In the genomic region with DNA sequence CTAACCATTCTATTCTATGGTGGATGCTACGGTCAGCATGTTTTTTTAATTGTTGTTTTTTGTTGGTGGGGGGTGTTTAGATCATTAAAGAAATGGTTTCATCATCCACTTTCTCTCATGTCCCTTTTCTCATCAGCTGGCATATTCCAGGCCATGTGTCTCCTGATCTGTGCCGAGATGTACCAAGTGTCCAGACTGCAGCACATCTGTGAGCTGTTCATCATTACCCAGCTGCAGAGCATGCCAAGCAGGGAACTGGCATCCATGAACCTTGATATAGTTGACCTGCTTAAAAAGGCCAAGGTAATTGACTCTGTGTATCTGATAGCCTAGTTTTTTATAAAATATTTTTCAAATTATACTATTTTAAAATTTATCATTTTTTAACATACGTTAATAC, we compare ENCODE assay signal across 15 cellular contexts. TPM values are rescaled to one million over a fixed set of nuclear protein-coding genes. Genes with fewer than 3 reads are reported as not detected.
DNase-seq lines count a peak whose midpoint lies in the region; ATAC-seq, FAIRE-seq and TF ChIP-seq lines count a peak whose summit lies in the region.
"Had no signal": no experiment of that assay in that cellular context is flagged by ENCODE, and none has a peak within 500 bp of the region (broad histone marks: within the 10 kb centered on the region; RNA-seq: fewer than 3 reads in every experiment).

No MANE protein-coding gene starts in this region.

- peaks cover 20% of the 10 kb centered on the region in 2 donors for H3K4me1 Mint-ChIP-seq in natural killer cell

- H3K9ac ChIP-seq in K562 (ENCODE audit: insufficient read depth in 1 of 2, low read depth in 2 of 2, low read length in 2 of 2), result no peak overlapping the region
- H3K9ac ChIP-seq: BLaER1 treated with 17β-estradiol and CSF1 and Interleukin-3, amounts not matched to agents 10 nM and 100 nM had no signal

- ATAC-seq in Right ventricle myocardium superior (ENCODE audit: poor library complexity), result no peak
- ATAC-seq in K562, result no peak
- peak; percentile 78 to 90 (median 84) for ATAC-seq in psoas muscle
- ATAC-seq in natural killer cell, result no peak
- ATAC-seq: CD8-positive, alpha-beta T cell; GM23338 had no signal

- H3K27me3 Mint-ChIP-seq in natural killer cell (ENCODE audit: low read depth in 2 of 2), result no peaks in the 10 kb centered on the region
- H3K27me3 Mint-ChIP-seq: B cell had no signal

- peaks cover 2% of the 10 kb centered on the region; the same call in 1 of the 3 replicates for H3K79me2 ChIP-seq in K562 (ENCODE audit: control insufficient read depth, insufficient read depth, low read length)

- no peak overlapping the region for H3K4me3 Mint-ChIP-seq in natural killer cell
- H3K4me3 Mint-ChIP-seq: B cell; CD8-positive, alpha-beta T cell; GM23338 had no signal

- no peaks in the 10 kb centered on the region for H3K9me3 Mint-ChIP-seq in natural killer cell
- H3K9me3 Mint-ChIP-seq: CD8-positive, alpha-beta T cell had no signal

- H4K20me1 ChIP-seq in K562 (replicated peaks; ENCODE audit: control insufficient read depth, insufficient read depth, low read length), result no peaks in the 10 kb centered on the region
- H4K20me1 ChIP-seq: BLaER1 treated with 17β-estradiol and CSF1 and Interleukin-3, amounts not matched to agents 10 nM and 100 nM had no signal

- 0 out of 2 replicates have a peak, but pooled peaks have one; percentile 25 for TF ChIP-seq POLR2A in K562 (conservative IDR thresholded peaks at IDR 0.05)

- H3K4me2 ChIP-seq in K562 (ENCODE audit: insufficient read depth, low read length), result no peak overlapping the region
- H3K4me2 ChIP-seq: BLaER1 treated with 17β-estradiol and CSF1 and Interleukin-3, amounts not matched to agents 10 nM and 100 nM; GM23338 had no signal

- POLR2A ChIA-PET in K562 (lab: Yijun Ruan, JAX), result interaction anchor here (1.2 kb wide), 1 partner anchor 8 kb away, joined by 3 read pairs; no protein-coding TSS in a partner anchor

- CTCF ChIA-PET in K562 (lab: Yijun Ruan, JAX; ENCODE audit: low intra/inter-chr PET ratio), result no interaction called here

- TF ChIP-seq RAD21 in K562 (CRISPR knock-in tag; conservative IDR thresholded peaks at IDR 0.05 in 1 of 2, IDR thresholded peaks at IDR 0.05 in 1 of 2), result no peak

- DNase-seq in left ventricle myocardium inferior (no peak), Right ventricle myocardium superior (no peak), K562 (ENCODE audit: extremely low read depth in 1 of 4, low spot score in 3 of 4) (no peak), psoas muscle (peak in 1 of 2 donors; percentile 69), natural killer cell (no peak)
- DNase-seq in stimulated activated CD4-positive, alpha-beta T cell treated with anti-CD3 and anti-CD28 coated beads, Interleukin-2, amount 100 ng/mL, for 48 hours, result no peak
- DNase-seq: Calu3; CD8-positive, alpha-beta T cell; DMS79 treated with DMSO at 0.1 percent for 48 hours; GF-D8; HCEC 1CT had no signal

- no peaks in the 10 kb centered on the region for H3K27me3 ChIP-seq in left ventricle myocardium inferior (ENCODE audit: low read depth)
- no peaks in the 10 kb centered on the region for H3K27me3 ChIP-seq in K562 (ENCODE audit: control insufficient read depth in 2 of 2, insufficient read depth in 2 of 2, low read length in 2 of 2)
- no peaks in the 10 kb centered on the region for H3K27me3 ChIP-seq in psoas muscle (ENCODE audit: insufficient read depth in 3 of 3, low read length in 2 of 3)
- H3K27me3 ChIP-seq: BLaER1 treated with 17β-estradiol and CSF1 and Interleukin-3, amounts not matched to agents 10 nM and 100 nM had no signal

- FAIRE-seq in K562 (lab: Jason Lieb, UNC), result no peak
- FAIRE-seq: H54 had no signal

- H3K4me3 ChIP-seq in left ventricle myocardium inferior (no peak overlapping the region), K562 (no peak overlapping the region), psoas muscle (no peak overlapping the region)
- H3K4me3 ChIP-seq: BLaER1 treated with 17β-estradiol and CSF1 and Interleukin-3, amounts not matched to agents 10 nM and 100 nM; GM23338 had no signal

- no TSS peak for BruUV-seq in K562 (replicated peaks; lab: Mats Ljungman, UMichigan)

- peak overlapping the region; percentile 46 for H3K27ac ChIP-seq in left ventricle myocardium inferior (replicated peaks)
- no peak overlapping the region for H3K27ac ChIP-seq in K562 (ENCODE audit: extremely low read depth, low read depth, low read length)
- peak overlapping the region; percentile 47 for H3K27ac ChIP-seq in psoas muscle
- H3K27ac ChIP-seq: BLaER1 treated with 17β-estradiol and CSF1 and Interleukin-3, amounts not matched to agents 10 nM and 100 nM had no signal

- no peak overlapping the region for H3K27ac Mint-ChIP-seq in natural killer cell
- H3K27ac Mint-ChIP-seq: B cell; CD8-positive, alpha-beta T cell; GM23338 had no signal

- peaks cover 16% of the 10 kb centered on the region for H3K36me3 ChIP-seq in left ventricle myocardium inferior
- peaks cover 91% of the 10 kb centered on the region for H3K36me3 ChIP-seq in K562 (ENCODE audit: control insufficient read depth, insufficient read depth, low read length)
- H3K36me3 ChIP-seq in psoas muscle (ENCODE audit: insufficient read depth in 1 of 2, low read depth in 1 of 2), result peaks cover 0 to 22% of the 10 kb centered on the region in 2 donors

- H3K9me3 ChIP-seq in left ventricle myocardium inferior (replicated peaks) (no peaks in the 10 kb centered on the region), K562 (replicated peaks; ENCODE audit: control insufficient read depth, insufficient read depth, low read depth, low read length) (no peaks in the 10 kb centered on the region), psoas muscle (no peaks in the 10 kb centered on the region)
- H3K9me3 ChIP-seq: BLaER1 treated with 17β-estradiol and CSF1 and Interleukin-3, amounts not matched to agents 10 nM and 100 nM had no signal

- WGBS in K562 (ENCODE audit: insufficient coverage, low coverage, missing lambda C conversion rate), result 100% methylated on average over 3 of the region's 3 CpGs
- 45 to 67% (median 55%) methylated on average over 3 of the region's 3 CpGs for WGBS in psoas muscle, 3 donors

- no peak for TF ChIP-seq EP300 in K562 (IDR thresholded peaks at IDR 0.05; ENCODE audit: low read length)

- intact Hi-C loops in left ventricle myocardium inferior (cut with micrococcal nuclease), result no loop called here
- intact Hi-C loops in Right ventricle myocardium superior (cut with DNase I), result loop anchor here (5.0 kb wide), 1 partner anchor 131 kb away; no protein-coding TSS in a partner anchor
- intact Hi-C loops in K562 (cut with micrococcal nuclease), result loop anchor here (5.0 to 10.0 kb wide), 2 partner anchors 499 to 554 kb away; partner anchors contain the start of gene MCTP1
- intact Hi-C loops in psoas muscle (cut with DNase I), result loop anchor here in 1 of 2 donors (5.0 kb wide), 2 partner anchors 116 to 136 kb away; partner anchors contain the start of gene RFESD
- intact Hi-C loops in natural killer cell (cut with micrococcal nuclease), result no loop called here

- H3K9me1 ChIP-seq in K562 (ENCODE audit: control insufficient read depth, insufficient read depth, low read length), result no peaks in the 10 kb centered on the region

- TF ChIP-seq CTCF in left ventricle myocardium inferior (IDR thresholded peaks at IDR 0.05; ENCODE audit: borderline replicate concordance) (no peak), K562 (IDR thresholded peaks at IDR 0.05 in 2 of 3, conservative IDR thresholded peaks at IDR 0.05 in 1 of 3; ENCODE audit: insufficient read depth in 2 of 3, low read depth in 1 of 3, low read length in 3 of 3) (no peak), psoas muscle (IDR thresholded peaks at IDR 0.05) (no peak), natural killer cell (IDR thresholded peaks at IDR 0.05) (no peak)

- H3K36me3 Mint-ChIP-seq in natural killer cell, result peaks cover 18% of the 10 kb centered on the region
- H3K36me3 Mint-ChIP-seq: CD8-positive, alpha-beta T cell had no signal

- H3K4me1 ChIP-seq in left ventricle myocardium inferior, result peaks cover 68% of the 10 kb centered on the region
- H3K4me1 ChIP-seq in K562 (replicated peaks in 1 of 2; ENCODE audit: control insufficient read depth in 2 of 2, insufficient read depth in 2 of 2, low read length in 2 of 2), result no peaks in the 10 kb centered on the region; a peak in 1 of 5 replicates
- peaks cover 34% of the 10 kb centered on the region for H3K4me1 ChIP-seq in psoas muscle

- H2AFZ ChIP-seq in K562 (ENCODE audit: low read depth, low read length), result no peak overlapping the region
- H2AFZ ChIP-seq: GM23338 had no signal

- in situ Hi-C loops in K562 (cut with MboI), result no loop called here

RNA-seq across cellular contexts. Expression of gene GLRX, which starts 38.9 kb away (rescaled TPM):
- total RNA-seq in left ventricle myocardium inferior (139 TPM), Right ventricle myocardium superior (104 TPM), K562 (2014; rRNA removed) (3.3 and 3.6 TPM in 2 replicates), K562 (2014; rRNA removed; fragmentation: Illumina TruSeq; extraction: Trizol) (2.0 and 2.3 TPM in 2 replicates), K562 (2015; rRNA removed; fragmentation: Illumina TruSeq; extraction: Trizol) (3.1 and 3.6 TPM in 2 replicates), K562 (2021) (2.9 and 4.4 TPM in 2 replicates), psoas muscle (100 to 1,000 TPM; 131 to 888 (median 651) TPM), natural killer cell (100 to 1,000 TPM in 1 of 3 donors, 10 to 100 TPM in 2; 59.2 to 102 (median 62.5) TPM)
- total RNA-seq in K562 (2011; cell fraction: chromatin; rRNA removed; ENCODE audit: low replicate concordance), result 4.8 and 5.3 TPM in 2 replicates
- 5.4 and 6.7 TPM in 2 replicates for total RNA-seq in K562 (2011; cell fraction: nucleolus; rRNA removed)
- 4.9 and 5.2 TPM in 2 replicates for total RNA-seq in K562 (2011; cell fraction: nucleoplasm; rRNA removed)
- polyA plus RNA-seq in K562 (2011; rRNA removed) (6.2 and 7.3 TPM in 2 replicates), K562 (2014; fragmentation: Illumina TruSeq; extraction: Trizol) (4.6 and 6.4 TPM in 2 replicates), K562 (2014; fragmentation: Nextera tagmentation; extraction: Ambion mirVana) (10 to 100 TPM; 10.5 to 11.2 TPM), K562 (2014; rRNA removed) (4.9 and 11.1 TPM in 2 replicates), psoas muscle (1,000 to 10,000 TPM; 1,121 to 3,024 (median 1,342) TPM)
- polyA plus RNA-seq in K562 (2011; cell fraction: cytosol; rRNA removed), result 2.5 and 4.4 TPM in 2 replicates
- 2.8 and 5.8 TPM in 2 replicates for polyA plus RNA-seq in K562 (2011; cell fraction: nucleus; rRNA removed)
- polyA plus RNA-seq in K562 (2012), result 13.4 and 13.6 TPM in 2 replicates
- 3.1 and 6.2 TPM in 2 replicates for polyA minus RNA-seq in K562 (2011; rRNA and poly(A)+ RNA removed)
- polyA minus RNA-seq in K562 (2011; cell fraction: cytosol; rRNA and poly(A)+ RNA removed), result 0.82 and 2.5 TPM in 2 replicates
- polyA minus RNA-seq in K562 (2011; cell fraction: nucleus; rRNA and poly(A)+ RNA removed), result 1.9 and 2.6 TPM in 2 replicates

RNA-seq across cellular contexts. Expression of gene RHOBTB3, which starts 52.5 kb away (rescaled TPM):
- total RNA-seq in left ventricle myocardium inferior (79.7 TPM), Right ventricle myocardium superior (81.1 TPM), K562 (2014; rRNA removed) (107 and 112 TPM in 2 replicates), K562 (2014; rRNA removed; fragmentation: Illumina TruSeq; extraction: Trizol) (142 and 164 TPM in 2 replicates), K562 (2015; rRNA removed; fragmentation: Illumina TruSeq; extraction: Trizol) (133 and 143 TPM in 2 replicates), K562 (2021) (124 and 142 TPM in 2 replicates), psoas muscle (10 to 100 TPM; 44.0 to 86.0 (median 62.8) TPM), natural killer cell (10 to 100 TPM; 46.5 to 55.1 (median 46.5) TPM)
- 221 and 302 TPM in 2 replicates for total RNA-seq in K562 (2011; cell fraction: chromatin; rRNA removed; ENCODE audit: low replicate concordance)
- 117 and 137 TPM in 2 replicates for total RNA-seq in K562 (2011; cell fraction: nucleolus; rRNA removed)
- total RNA-seq in K562 (2011; cell fraction: nucleoplasm; rRNA removed), result 147 and 234 TPM in 2 replicates
- polyA plus RNA-seq in K562 (2011; rRNA removed) (128 and 166 TPM in 2 replicates), K562 (2014; fragmentation: Illumina TruSeq; extraction: Trizol) (111 and 115 TPM in 2 replicates), K562 (2014; fragmentation: Nextera tagmentation; extraction: Ambion mirVana) (10 to 100 TPM; 39.7 to 53.0 TPM), K562 (2014; rRNA removed) (78.4 and 81.2 TPM in 2 replicates), psoas muscle (10 to 100 TPM; 19.0 to 53.2 (median 21.4) TPM)
- 180 and 257 TPM in 2 replicates for polyA plus RNA-seq in K562 (2011; cell fraction: cytosol; rRNA removed)
- 207 and 234 TPM in 2 replicates for polyA plus RNA-seq in K562 (2011; cell fraction: nucleus; rRNA removed)
- 73.9 and 97.8 TPM in 2 replicates for polyA plus RNA-seq in K562 (2012)
- 373 and 438 TPM in 2 replicates for polyA minus RNA-seq in K562 (2011; rRNA and poly(A)+ RNA removed)
- polyA minus RNA-seq in K562 (2011; cell fraction: cytosol; rRNA and poly(A)+ RNA removed), result 200 and 263 TPM in 2 replicates
- 246 and 302 TPM in 2 replicates for polyA minus RNA-seq in K562 (2011; cell fraction: nucleus; rRNA and poly(A)+ RNA removed)

Comparison
In these comparisons a context has a peak if more than half of its experiments do, and no peak if none do; other contexts are left out.
1. intact Hi-C loops: an anchor here in Right ventricle myocardium superior (5.0 kb wide) and K562 (5.0 to 10.0 kb wide); none called in left ventricle myocardium inferior and natural killer cell.
2. ATAC-seq: peak in psoas muscle (4 of 4); none in Right ventricle myocardium superior (single experiment), K562 (single experiment) and natural killer cell (0 of 3).
3. RNA of gene GLRX, which starts 38.9 kb away (total RNA-seq): 131 to 888 TPM in psoas muscle, 139 TPM in left ventricle myocardium inferior (single experiment), 104 TPM in Right ventricle myocardium superior (single experiment) and 59.2 to 102 TPM in natural killer cell; 2.0 to 6.7 TPM in K562; every median in the first group is over 4 times any median in the second.